ENCODE assay signal across 18 cellular contexts in genomic region chr3:117600112-117600511, GRCh38.
DNase-seq lines count a peak whose midpoint lies in the region; ATAC-seq, FAIRE-seq and TF ChIP-seq lines count a peak whose summit lies in the region.
"Had no signal": no experiment of that assay in that cellular context is flagged by ENCODE, and none has a peak within 500 bp of the region (broad histone marks: within the 10 kb centered on the region; RNA-seq: fewer than 3 reads in every experiment).

No MANE protein-coding gene starts in this region.

- H2AFZ ChIP-seq in OCI-LY3 (ENCODE audit: low read depth, low read length): no peak overlapping the region

- peak overlapping the region; percentile 70 for H3K27ac ChIP-seq in OCI-LY3 (ENCODE audit: low read length)
- no peak overlapping the region for H3K27ac ChIP-seq in small intestine (ENCODE audit: low read depth in 1 of 2, low read length in 1 of 2)
- H3K27ac ChIP-seq: breast epithelium, heart left ventricle, RWPE1, thyroid gland had no signal

- H3K36me3 ChIP-seq in OCI-LY3 (replicated peaks; ENCODE audit: low read depth, low read length) (no peaks in the 10 kb centered on the region), small intestine (ENCODE audit: control insufficient read depth in 2 of 2, insufficient read depth in 2 of 2, low read length in 2 of 2) (no peaks in the 10 kb centered on the region)
- H3K36me3 ChIP-seq: breast epithelium, heart left ventricle, thyroid gland had no signal

- peak overlapping the region; percentile 58 for H3K4me2 ChIP-seq in OCI-LY3 (ENCODE audit: low read length)
- H3K4me2 ChIP-seq: smooth muscle cell had no signal

- no peak overlapping the region for H3K4me3 Mint-ChIP-seq in progenitor cell of endocrine pancreas (ENCODE audit: low read depth)
- H3K4me3 Mint-ChIP-seq: activated CD8-positive, alpha-beta T cell treated with anti-CD3 and anti-CD28 coated beads for 36 hours had no signal

- no peak overlapping the region for H3K9ac ChIP-seq in OCI-LY3 (ENCODE audit: low read length)

- H3K9me3 Mint-ChIP-seq in progenitor cell of endocrine pancreas (ENCODE audit: low read depth): no peaks in the 10 kb centered on the region

- H3K27me3 ChIP-seq in OCI-LY3 (ENCODE audit: low read depth, low read length): no peaks in the 10 kb centered on the region
- H3K27me3 ChIP-seq in small intestine (ENCODE audit: control insufficient read depth in 2 of 2, insufficient read depth in 2 of 2, low read length in 2 of 2): no peaks in the 10 kb centered on the region
- H3K27me3 ChIP-seq: breast epithelium, thyroid gland had no signal

- FAIRE-seq in small intestine (lab: Jason Lieb, UNC): no peak
- FAIRE-seq: endometrium had no signal

- ATAC-seq in GM19328 (IDR thresholded peaks at IDR 0.05; ENCODE audit: unreplicated experiment): peak; percentile 50
- peak; percentile 52 for ATAC-seq in HG02623 (IDR thresholded peaks at IDR 0.05; ENCODE audit: unreplicated experiment)
- ATAC-seq: activated CD8-positive, alpha-beta T cell treated with anti-CD3 and anti-CD28 coated beads for 36 hours; heart left ventricle had no signal

- peaks cover 58% of the 10 kb centered on the region for H3K4me1 ChIP-seq in OCI-LY3 (ENCODE audit: low read length)
- H3K4me1 ChIP-seq in small intestine (ENCODE audit: control insufficient read depth in 2 of 2, insufficient read depth in 1 of 2, low read depth in 1 of 2, low read length in 1 of 2): no peaks in the 10 kb centered on the region
- H3K4me1 ChIP-seq: breast epithelium, heart left ventricle, thyroid gland had no signal

- no peaks in the 10 kb centered on the region for H3K79me2 ChIP-seq in OCI-LY3 (ENCODE audit: low read length)

- H4K20me1 ChIP-seq in OCI-LY3 (ENCODE audit: insufficient read depth, low read length): no peaks in the 10 kb centered on the region

- H3K9me3 ChIP-seq in OCI-LY3 (ENCODE audit: insufficient read depth, low read length): no peaks in the 10 kb centered on the region
- H3K9me3 ChIP-seq in small intestine (ENCODE audit: control insufficient read depth, low read depth): no peaks in the 10 kb centered on the region
- H3K9me3 ChIP-seq: breast epithelium, heart left ventricle, thyroid gland had no signal

- H3K36me3 Mint-ChIP-seq in progenitor cell of endocrine pancreas (ENCODE audit: insufficient read depth): no peaks in the 10 kb centered on the region

- 48 to 76% (median 48%) methylated on average over 3 of the region's 3 CpGs for WGBS in small intestine, 3 donors

- TF ChIP-seq CTCF in OCI-LY3 (IDR thresholded peaks at IDR 0.05; ENCODE audit: low read depth, low read length) (no peak), progenitor cell of endocrine pancreas (IDR thresholded peaks at IDR 0.05; ENCODE audit: unreplicated experiment) (no peak)

- DNase-seq in progenitor cell of endocrine pancreas (ENCODE audit: low spot score, unreplicated experiment) (no peak), NCI-H1105 treated with DMSO at 0.1 percent for 48 hours (lab: John Stamatoyannopoulos, UW) (no peak), HT-29 (ENCODE audit: low spot score) (no peak), small intestine (no peak)
- DNase-seq in activated naive CD4-positive, alpha-beta T cell treated with Interleukin-2 at 50 U/mL for 16 hours: no peak
- DNase-seq: activated CD8-positive, alpha-beta T cell treated with anti-CD3 and anti-CD28 coated beads for 36 hours; activated effector memory CD4-positive, alpha-beta T cell treated with anti-CD3 and anti-CD28 coated beads, Interleukin-2, amount 50 U/mL, for 16 hours; C1 segment of cervical spinal cord; heart left ventricle; MV-4-11; thyroid gland had no signal

- H3K4me3 ChIP-seq in OCI-LY3 (ENCODE audit: low read length) (0 out of 2 replicates have a peak overlapping the region, but pooled peaks have one; percentile 10), small intestine (ENCODE audit: low read depth in 1 of 2, low read length in 2 of 2) (no peak overlapping the region)
- H3K4me3 ChIP-seq: breast epithelium, heart left ventricle, smooth muscle cell, thyroid gland had no signal

- H3K27me3 Mint-ChIP-seq in progenitor cell of endocrine pancreas: no peaks in the 10 kb centered on the region
- H3K27me3 Mint-ChIP-seq: activated CD8-positive, alpha-beta T cell treated with anti-CD3 and anti-CD28 coated beads for 36 hours had no signal

- H3K4me1 Mint-ChIP-seq in progenitor cell of endocrine pancreas (ENCODE audit: low read depth): peaks cover 11% of the 10 kb centered on the region

- peak overlapping the region; percentile 72 for H3K27ac Mint-ChIP-seq in progenitor cell of endocrine pancreas
- H3K27ac Mint-ChIP-seq: activated CD8-positive, alpha-beta T cell treated with anti-CD3 and anti-CD28 coated beads for 36 hours had no signal
